Comparison of ENCODE assay signal across 8 cellular contexts in the genomic region with DNA sequence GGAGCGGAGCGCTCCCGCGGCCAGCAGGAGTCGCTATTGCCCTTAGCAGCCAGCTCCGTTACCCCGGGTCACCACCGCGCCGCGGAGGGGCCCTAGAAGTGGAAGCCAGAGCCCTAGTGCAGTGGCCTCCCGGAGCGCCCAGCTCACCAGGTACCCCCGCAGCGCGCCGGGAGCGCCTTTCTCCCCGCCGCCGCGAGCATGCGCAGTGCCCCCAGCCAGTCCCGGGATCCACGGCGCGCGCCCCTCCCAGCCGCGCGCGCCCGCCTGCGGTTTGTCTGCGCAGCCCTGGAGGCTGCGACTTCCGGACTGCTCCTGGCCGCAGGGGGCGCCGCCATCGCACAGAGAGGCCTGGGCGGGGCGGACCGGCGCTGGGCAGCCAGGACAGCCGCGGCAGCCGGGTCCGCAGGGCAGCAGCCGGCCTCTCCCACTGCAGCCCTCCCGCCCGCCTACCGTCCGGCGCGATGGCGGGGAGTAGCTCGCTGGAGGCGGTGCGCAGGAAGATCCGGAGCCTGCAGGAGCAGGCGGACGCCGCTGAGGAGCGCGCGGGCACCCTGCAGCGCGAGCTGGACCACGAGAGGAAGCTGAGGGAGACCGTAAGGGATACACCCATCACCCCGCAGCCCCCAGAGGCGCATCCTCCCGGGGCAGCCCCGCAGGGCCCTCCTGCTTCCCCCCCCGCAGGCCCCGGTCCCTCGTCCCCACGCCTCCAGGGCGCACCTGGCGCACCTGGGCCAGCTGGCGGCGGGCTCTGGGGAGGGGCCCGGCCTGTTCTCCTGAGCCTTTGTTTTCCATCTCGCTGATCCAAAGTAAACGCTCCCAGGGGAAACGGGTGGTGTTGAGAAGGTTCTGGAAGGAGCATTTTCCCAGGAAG. TPM values are rescaled to one million over a fixed set of nuclear protein-coding genes. Genes with fewer than 3 reads are reported as not detected.
DNase-seq lines count a peak whose midpoint lies in the region; ATAC-seq and TF ChIP-seq lines count a peak whose summit lies in the region.

No MANE protein-coding gene starts in this region.

- peak; percentile 98 for TF ChIP-seq CTCF in Panc1 (IDR thresholded peaks at IDR 0.05)

- no peaks in the 10 kb centered on the region; the same call in 1 of the 2 replicates for H3K36me3 ChIP-seq in Panc1 (ENCODE audit: control insufficient read depth, insufficient read depth, low read length)

- intact Hi-C loops in Panc1 (cut with micrococcal nuclease; ENCODE audit: unreplicated experiment) = loop anchor here (2.0 to 10.0 kb wide), 3 partner anchors 44 to 151 kb away; a partner anchor contains a TSS

- BruUV-seq in Panc1 (replicated peaks; lab: Mats Ljungman, UMichigan) = no TSS peak

- H3K4me1 Mint-ChIP-seq in naive thymus-derived CD8-positive, alpha-beta T cell = peaks cover 10 to 35% (median 25%) of the 10 kb centered on the region in 4 donors
- H3K4me1 Mint-ChIP-seq in stimulated activated naive B cell treated with anti-CD40 and anti-IgM and Interleukin-4, amounts not matched to agents 10 μg/mL and 1 μg/mL and 100 μg/mL, for 72 hours = peaks cover 10 to 25% of the 10 kb centered on the region in 2 donors

- peak overlapping the region; percentile 58 to 93 (median 80) for H3K27ac Mint-ChIP-seq in naive thymus-derived CD8-positive, alpha-beta T cell
- peak overlapping the region; percentile 80 for H3K27ac Mint-ChIP-seq in stimulated activated naive B cell treated with anti-CD40 and anti-IgM and Interleukin-4, amounts not matched to agents 10 μg/mL and 1 μg/mL and 100 μg/mL, for 72 hours

- no peaks in the 10 kb centered on the region for H3K9me3 ChIP-seq in Panc1 (ENCODE audit: control insufficient read depth, insufficient read depth, low read depth, low read length)

- H3K4me3 Mint-ChIP-seq in naive thymus-derived CD8-positive, alpha-beta T cell = peak overlapping the region; percentile 87 to 97 (median 94)
- peak overlapping the region; percentile 91 for H3K4me3 Mint-ChIP-seq in stimulated activated naive B cell treated with anti-CD40 and anti-IgM and Interleukin-4, amounts not matched to agents 10 μg/mL and 1 μg/mL and 100 μg/mL, for 72 hours

- POLR2A ChIA-PET in Panc1 (lab: Charles Lee) = interaction anchor here (0.6 to 1.3 kb wide), 5 partner anchors 9 to 470 kb away, joined by 3 to 6 read pairs (median 4); no protein-coding TSS in a partner anchor
- POLR2A ChIA-PET in naive thymus-derived CD8-positive, alpha-beta T cell (lab: Charles Lee) = interaction anchor here (0.7 to 3.5 kb wide), 6 partner anchors 9 to 228 kb away, joined by 3 to 10 read pairs (median 3); a partner anchor contains a TSS

- H3K36me3 Mint-ChIP-seq in naive thymus-derived CD8-positive, alpha-beta T cell = no peaks in the 10 kb centered on the region
- H3K36me3 Mint-ChIP-seq in stimulated activated naive B cell treated with anti-CD40 and anti-IgM and Interleukin-4, amounts not matched to agents 10 μg/mL and 1 μg/mL and 100 μg/mL, for 72 hours = no peaks in the 10 kb centered on the region

- CTCF ChIA-PET in Panc1 (lab: Charles Lee) = interaction anchor here (0.6 to 2.4 kb wide), 13 partner anchors 9 to 354 kb away, joined by 3 to 11 read pairs (median 5); a partner anchor contains a TSS

- peak overlapping the region; percentile 85 for H3K27ac ChIP-seq in Panc1 (ENCODE audit: low read length)

- H3K4me3 ChIP-seq in Panc1 (ENCODE audit: low read depth in 2 of 2, low read length in 2 of 2) = peak overlapping the region; percentile 80 to 90

- in situ Hi-C loops in KBM-7 (cut with MboI; ENCODE audit: low pct_unique_long_range_greater_than_20kb, low sequenced_read_pairs) (no loop called here), Panc1 (cut with HindIII; ENCODE audit: low pct_unique_long_range_greater_than_20kb, low sequenced_read_pairs) (no loop called here)

- peaks cover 16 to 43% (median 30%) of the 10 kb centered on the region in 5 donors for H3K27me3 Mint-ChIP-seq in naive thymus-derived CD8-positive, alpha-beta T cell
- H3K27me3 Mint-ChIP-seq in stimulated activated naive B cell treated with anti-CD40 and anti-IgM and Interleukin-4, amounts not matched to agents 10 μg/mL and 1 μg/mL and 100 μg/mL, for 72 hours = peaks cover 30 to 38% of the 10 kb centered on the region in 2 donors

- peak; percentile 70 for DNase-seq in DMS53 treated with DMSO at 0.1 percent for 48 hours (lab: John Stamatoyannopoulos, UW; ENCODE audit: unreplicated experiment)
- peak; percentile 96 for DNase-seq in KBM-7
- peak; percentile 87 for DNase-seq in Panc1 (ENCODE audit: low read depth, low spot score)
- peak; percentile 74 for DNase-seq in activated T-helper 1 cell treated with Interleukin-2 at 50 U/mL for 16 hours (ENCODE audit: low read depth)
- DNase-seq in fibroblast of gingiva (ENCODE audit: low read depth) = peak; percentile 93
- DNase-seq in naive thymus-derived CD8-positive, alpha-beta T cell = peak; percentile 78 to 89 (median 85)
- peak; percentile 78 for DNase-seq in stimulated activated naive B cell treated with anti-CD40 and anti-IgM and Interleukin-4, amounts not matched to agents 10 μg/mL and 1 μg/mL and 100 μg/mL, for 72 hours

- H3K27me3 ChIP-seq in Panc1 (ENCODE audit: control insufficient read depth, insufficient read depth, low read length) = no peaks in the 10 kb centered on the region

- H3K4me1 ChIP-seq in Panc1 (ENCODE audit: control insufficient read depth, insufficient read depth, low read length) = peaks cover 78% of the 10 kb centered on the region

- ATAC-seq in GM21723 (IDR thresholded peaks at IDR 0.05; ENCODE audit: unreplicated experiment) (peak; percentile 88), Panc1 (peak; percentile 84)
- ATAC-seq in naive thymus-derived CD8-positive, alpha-beta T cell = peak; percentile 80 to 83
- peak; percentile 89 to 91 for ATAC-seq in stimulated activated naive B cell treated with anti-CD40 and anti-IgM and Interleukin-4, amounts not matched to agents 10 μg/mL and 1 μg/mL and 100 μg/mL, for 72 hours (replicated peaks)

- no peaks in the 10 kb centered on the region for H3K9me3 Mint-ChIP-seq in naive thymus-derived CD8-positive, alpha-beta T cell
- H3K9me3 Mint-ChIP-seq in stimulated activated naive B cell treated with anti-CD40 and anti-IgM and Interleukin-4, amounts not matched to agents 10 μg/mL and 1 μg/mL and 100 μg/mL, for 72 hours = no peaks in the 10 kb centered on the region

RNA-seq across cellular contexts. Expression of a gene that starts 5.8 kb away (rescaled TPM):
- 298 TPM for total RNA-seq in Panc1 (2021; ENCODE audit: unreplicated experiment)
- polyA plus RNA-seq in Panc1 (2012; ENCODE audit: insufficient read length) = 243 TPM
- total RNA-seq in naive thymus-derived CD8-positive, alpha-beta T cell = 10 to 100 TPM; 20.6 to 21.2 TPM
- polyA plus RNA-seq in naive thymus-derived CD8-positive, alpha-beta T cell = 1 to 10 TPM; 5.1 to 6.0 (median 5.4) TPM

Comparison
In these comparisons a context has a peak if more than half of its experiments do, and no peak if none do; other contexts are left out.
1. Peak in every context shown above with its lines: DNase-seq, ATAC-seq, H3K4me3 ChIP-seq and H3K27ac ChIP-seq.
2. RNA of a gene that starts 5.8 kb away (total RNA-seq): 298 TPM in Panc1 (single experiment); 20.6 to 21.2 TPM in naive thymus-derived CD8-positive, alpha-beta T cell; every median in the first group is over 10 times any median in the second.